Comparison of ENCODE assay signal across 1 cellular context in genomic region chr18:50268022-50268747, GRCh38.
TF ChIP-seq lines count a peak whose summit lies in the region.

No MANE protein-coding gene starts in this region.

TF ChIP-seq in IMR-90, 13 proteins besides CTCF, POLR2A, EP300 and RAD21:
- TF ChIP-seq ELK1 (IDR thresholded peaks at IDR 0.05; ENCODE audit: borderline replicate concordance, low read depth, low read length) (no peak), BHLHE40 (IDR thresholded peaks at IDR 0.05; ENCODE audit: low read depth, low read length) (no peak), RCOR1 (IDR thresholded peaks at IDR 0.05; ENCODE audit: insufficient replicate concordance, low read length) (no peak), RFX5 (IDR thresholded peaks at IDR 0.05; ENCODE audit: low read depth, low read length) (no peak), FOS (IDR thresholded peaks at IDR 0.05; ENCODE audit: low read depth, low read length) (no peak), USF2 (IDR thresholded peaks at IDR 0.05; ENCODE audit: low read depth, low read length) (no peak), MAFK (IDR thresholded peaks at IDR 0.05; ENCODE audit: low read depth, low read length) (no peak), MXI1 (IDR thresholded peaks at IDR 0.05; ENCODE audit: borderline replicate concordance, low read depth, low read length) (no peak), MAZ (IDR thresholded peaks at IDR 0.05; ENCODE audit: borderline replicate concordance, low read depth, low read length) (no peak; the same call in 1 of the 2 replicates), CEBPB (IDR thresholded peaks at IDR 0.05; ENCODE audit: low read depth, low read length) (no peak), CHD1 (IDR thresholded peaks at IDR 0.05; ENCODE audit: low read depth, low read length) (no peak), NFE2L2 (IDR thresholded peaks at IDR 0.05; ENCODE audit: low read depth, low read length) (no peak), SMC3 (IDR thresholded peaks at IDR 0.05; ENCODE audit: low read depth, low read length) (no peak)
